Comparison of ENCODE assay signal across 2 cellular contexts in the genomic region with DNA sequence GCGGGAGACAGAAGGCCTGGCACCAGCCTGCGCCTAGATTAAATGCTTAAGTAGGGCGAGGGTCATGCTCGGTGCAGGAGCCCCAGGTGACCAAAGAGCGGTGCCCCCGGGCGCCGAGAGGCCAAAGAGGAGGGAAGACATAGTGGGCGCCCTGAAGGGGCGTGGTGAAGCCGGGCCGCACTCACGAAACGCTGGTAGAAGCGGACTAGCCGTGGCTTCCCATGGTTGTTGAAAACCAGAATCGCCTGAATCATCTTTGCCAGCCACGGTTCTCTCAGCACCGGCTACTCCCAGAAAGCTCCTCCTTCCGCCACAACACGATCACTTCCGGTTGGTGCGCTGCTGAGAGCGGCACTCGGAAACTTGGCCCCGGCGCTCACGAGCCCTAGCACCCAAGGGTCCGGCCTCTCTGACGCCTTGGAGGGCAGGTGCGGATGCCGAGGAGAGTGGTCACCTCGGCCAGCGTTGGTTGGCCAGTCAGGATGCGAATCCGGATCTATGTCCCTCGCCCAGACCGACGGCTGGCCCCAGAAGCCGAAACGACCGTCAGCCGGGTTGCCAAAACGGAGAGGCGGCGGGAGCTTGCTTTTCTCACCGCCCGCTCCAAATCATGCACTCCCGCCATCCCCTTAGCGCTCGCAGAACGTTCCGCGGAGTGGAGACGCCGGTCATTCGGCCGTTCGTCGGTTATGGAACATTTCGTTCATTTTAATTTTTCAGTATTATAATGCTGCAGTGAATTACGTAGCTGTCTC.
A peak's percentile ranks its signal among the peaks of the same experiment; 100 is the strongest.
TF ChIP-seq lines count a peak whose summit lies in the region.

A gene (minus strand): TSS at position 299 of the 755 bp plus-strand sequence. CDS start 45 bp downstream, at position 254.

TF ChIP-seq in HEK293, 187 proteins besides CTCF, POLR2A, EP300 and RAD21 (continued from another document and continues in another):
- TF ChIP-seq, protein P1, sequence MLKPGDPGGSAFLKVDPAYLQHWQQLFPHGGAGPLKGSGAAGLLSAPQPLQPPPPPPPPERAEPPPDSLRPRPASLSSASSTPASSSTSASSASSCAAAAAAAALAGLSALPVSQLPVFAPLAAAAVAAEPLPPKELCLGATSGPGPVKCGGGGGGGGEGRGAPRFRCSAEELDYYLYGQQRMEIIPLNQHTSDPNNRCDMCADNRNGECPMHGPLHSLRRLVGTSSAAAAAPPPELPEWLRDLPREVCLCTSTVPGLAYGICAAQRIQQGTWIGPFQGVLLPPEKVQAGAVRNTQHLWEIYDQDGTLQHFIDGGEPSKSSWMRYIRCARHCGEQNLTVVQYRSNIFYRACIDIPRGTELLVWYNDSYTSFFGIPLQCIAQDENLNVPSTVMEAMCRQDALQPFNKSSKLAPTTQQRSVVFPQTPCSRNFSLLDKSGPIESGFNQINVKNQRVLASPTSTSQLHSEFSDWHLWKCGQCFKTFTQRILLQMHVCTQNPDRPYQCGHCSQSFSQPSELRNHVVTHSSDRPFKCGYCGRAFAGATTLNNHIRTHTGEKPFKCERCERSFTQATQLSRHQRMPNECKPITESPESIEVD (tag by site-specific recombination; IDR thresholded peaks at IDR 0.05) = 0 out of 2 replicates have a peak, but pooled peaks have one; percentile 29
- TF ChIP-seq ZNF404 (tag by site-specific recombination; IDR thresholded peaks at IDR 0.05) (no peak), MEIS1 (CRISPR knock-in tag; IDR thresholded peaks at IDR 0.05; ENCODE audit: borderline replicate concordance) (no peak), KLF8 (tag by site-specific recombination; IDR thresholded peaks at IDR 0.05) (peak; percentile 98), ZNF23 (tag by site-specific recombination; IDR thresholded peaks at IDR 0.05; ENCODE audit: borderline replicate concordance) (no peak), HOXD13 (CRISPR knock-in tag; IDR thresholded peaks at IDR 0.05; ENCODE audit: borderline replicate concordance) (no peak), ZBTB21 (tag by site-specific recombination; IDR thresholded peaks at IDR 0.05) (peak; percentile 86), ZNF596 (tag by site-specific recombination; IDR thresholded peaks at IDR 0.05) (no peak; the same call in 1 of the 2 replicates)
- TF ChIP-seq, protein P2, sequence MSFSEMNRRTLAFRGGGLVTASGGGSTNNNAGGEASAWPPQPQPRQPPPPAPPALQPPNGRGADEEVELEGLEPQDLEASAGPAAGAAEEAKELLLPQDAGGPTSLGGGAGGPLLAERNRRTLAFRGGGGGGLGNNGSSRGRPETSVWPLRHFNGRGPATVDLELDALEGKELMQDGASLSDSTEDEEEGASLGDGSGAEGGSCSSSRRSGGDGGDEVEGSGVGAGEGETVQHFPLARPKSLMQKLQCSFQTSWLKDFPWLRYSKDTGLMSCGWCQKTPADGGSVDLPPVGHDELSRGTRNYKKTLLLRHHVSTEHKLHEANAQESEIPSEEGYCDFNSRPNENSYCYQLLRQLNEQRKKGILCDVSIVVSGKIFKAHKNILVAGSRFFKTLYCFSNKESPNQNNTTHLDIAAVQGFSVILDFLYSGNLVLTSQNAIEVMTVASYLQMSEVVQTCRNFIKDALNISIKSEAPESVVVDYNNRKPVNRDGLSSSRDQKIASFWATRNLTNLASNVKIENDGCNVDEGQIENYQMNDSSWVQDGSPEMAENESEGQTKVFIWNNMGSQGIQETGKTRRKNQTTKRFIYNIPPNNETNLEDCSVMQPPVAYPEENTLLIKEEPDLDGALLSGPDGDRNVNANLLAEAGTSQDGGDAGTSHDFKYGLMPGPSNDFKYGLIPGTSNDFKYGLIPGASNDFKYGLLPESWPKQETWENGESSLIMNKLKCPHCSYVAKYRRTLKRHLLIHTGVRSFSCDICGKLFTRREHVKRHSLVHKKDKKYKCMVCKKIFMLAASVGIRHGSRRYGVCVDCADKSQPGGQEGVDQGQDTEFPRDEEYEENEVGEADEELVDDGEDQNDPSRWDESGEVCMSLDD (tag by site-specific recombination; IDR thresholded peaks at IDR 0.05) = no peak; the same call in 1 of the 2 replicates
- TF ChIP-seq, protein P3, sequence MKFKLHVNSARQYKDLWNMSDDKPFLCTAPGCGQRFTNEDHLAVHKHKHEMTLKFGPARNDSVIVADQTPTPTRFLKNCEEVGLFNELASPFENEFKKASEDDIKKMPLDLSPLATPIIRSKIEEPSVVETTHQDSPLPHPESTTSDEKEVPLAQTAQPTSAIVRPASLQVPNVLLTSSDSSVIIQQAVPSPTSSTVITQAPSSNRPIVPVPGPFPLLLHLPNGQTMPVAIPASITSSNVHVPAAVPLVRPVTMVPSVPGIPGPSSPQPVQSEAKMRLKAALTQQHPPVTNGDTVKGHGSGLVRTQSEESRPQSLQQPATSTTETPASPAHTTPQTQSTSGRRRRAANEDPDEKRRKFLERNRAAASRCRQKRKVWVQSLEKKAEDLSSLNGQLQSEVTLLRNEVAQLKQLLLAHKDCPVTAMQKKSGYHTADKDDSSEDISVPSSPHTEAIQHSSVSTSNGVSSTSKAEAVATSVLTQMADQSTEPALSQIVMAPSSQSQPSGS (tag by site-specific recombination; IDR thresholded peaks at IDR 0.05; ENCODE audit: low read depth) = peak; percentile 34; the same call in 1 of the 2 replicates
- TF ChIP-seq, protein P4, sequence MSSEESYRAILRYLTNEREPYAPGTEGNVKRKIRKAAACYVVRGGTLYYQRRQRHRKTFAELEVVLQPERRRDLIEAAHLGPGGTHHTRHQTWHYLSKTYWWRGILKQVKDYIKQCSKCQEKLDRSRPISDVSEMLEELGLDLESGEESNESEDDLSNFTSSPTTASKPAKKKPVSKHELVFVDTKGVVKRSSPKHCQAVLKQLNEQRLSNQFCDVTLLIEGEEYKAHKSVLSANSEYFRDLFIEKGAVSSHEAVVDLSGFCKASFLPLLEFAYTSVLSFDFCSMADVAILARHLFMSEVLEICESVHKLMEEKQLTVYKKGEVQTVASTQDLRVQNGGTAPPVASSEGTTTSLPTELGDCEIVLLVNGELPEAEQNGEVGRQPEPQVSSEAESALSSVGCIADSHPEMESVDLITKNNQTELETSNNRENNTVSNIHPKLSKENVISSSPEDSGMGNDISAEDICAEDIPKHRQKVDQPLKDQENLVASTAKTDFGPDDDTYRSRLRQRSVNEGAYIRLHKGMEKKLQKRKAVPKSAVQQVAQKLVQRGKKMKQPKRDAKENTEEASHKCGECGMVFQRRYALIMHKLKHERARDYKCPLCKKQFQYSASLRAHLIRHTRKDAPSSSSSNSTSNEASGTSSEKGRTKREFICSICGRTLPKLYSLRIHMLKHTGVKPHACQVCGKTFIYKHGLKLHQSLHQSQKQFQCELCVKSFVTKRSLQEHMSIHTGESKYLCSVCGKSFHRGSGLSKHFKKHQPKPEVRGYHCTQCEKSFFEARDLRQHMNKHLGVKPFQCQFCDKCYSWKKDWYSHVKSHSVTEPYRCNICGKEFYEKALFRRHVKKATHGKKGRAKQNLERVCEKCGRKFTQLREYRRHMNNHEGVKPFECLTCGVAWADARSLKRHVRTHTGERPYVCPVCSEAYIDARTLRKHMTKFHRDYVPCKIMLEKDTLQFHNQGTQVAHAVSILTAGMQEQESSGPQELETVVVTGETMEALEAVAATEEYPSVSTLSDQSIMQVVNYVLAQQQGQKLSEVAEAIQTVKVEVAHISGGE (tag by site-specific recombination; conservative IDR thresholded peaks at IDR 0.05; ENCODE audit: low read depth) = peak; percentile 100
- TF ChIP-seq, protein P5, sequence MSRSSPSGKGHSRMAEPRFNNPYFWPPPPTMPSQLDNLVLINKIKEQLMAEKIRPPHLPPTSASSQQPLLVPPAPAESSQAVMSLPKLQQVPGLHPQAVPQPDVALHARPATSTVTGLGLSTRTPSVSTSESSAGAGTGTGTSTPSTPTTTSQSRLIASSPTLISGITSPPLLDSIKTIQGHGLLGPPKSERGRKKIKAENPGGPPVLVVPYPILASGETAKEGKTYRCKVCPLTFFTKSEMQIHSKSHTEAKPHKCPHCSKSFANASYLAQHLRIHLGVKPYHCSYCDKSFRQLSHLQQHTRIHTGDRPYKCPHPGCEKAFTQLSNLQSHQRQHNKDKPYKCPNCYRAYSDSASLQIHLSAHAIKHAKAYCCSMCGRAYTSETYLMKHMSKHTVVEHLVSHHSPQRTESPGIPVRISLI (tag by site-specific recombination; IDR thresholded peaks at IDR 0.05) = no peak

TF ChIP-seq in SK-N-SH, 30 proteins besides CTCF, POLR2A, EP300 and RAD21 (continued from another document and continues in another):
- peak; percentile 79 for TF ChIP-seq RCOR1 (IDR thresholded peaks at IDR 0.05; ENCODE audit: low read length)
- no peak for TF ChIP-seq TEAD4 (IDR thresholded peaks at IDR 0.05; ENCODE audit: borderline replicate concordance, insufficient read depth)
- peak; percentile 83 for TF ChIP-seq MXI1 (IDR thresholded peaks at IDR 0.05; ENCODE audit: low read depth, low read length)
- TF ChIP-seq GATA2 (CRISPR knock-in tag; IDR thresholded peaks at IDR 0.05) = peak; percentile 20; the same call in 1 of the 2 replicates
- no peak for TF ChIP-seq EZH2phosphoT487 (IDR thresholded peaks at IDR 0.05; ENCODE audit: borderline replicate concordance, low read depth)
- TF ChIP-seq, protein P6, sequence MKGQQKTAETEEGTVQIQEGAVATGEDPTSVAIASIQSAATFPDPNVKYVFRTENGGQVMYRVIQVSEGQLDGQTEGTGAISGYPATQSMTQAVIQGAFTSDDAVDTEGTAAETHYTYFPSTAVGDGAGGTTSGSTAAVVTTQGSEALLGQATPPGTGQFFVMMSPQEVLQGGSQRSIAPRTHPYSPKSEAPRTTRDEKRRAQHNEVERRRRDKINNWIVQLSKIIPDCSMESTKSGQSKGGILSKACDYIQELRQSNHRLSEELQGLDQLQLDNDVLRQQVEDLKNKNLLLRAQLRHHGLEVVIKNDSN (IDR thresholded peaks at IDR 0.05; ENCODE audit: borderline replicate concordance, low read depth) = peak; percentile 40
- TF ChIP-seq, protein P7, sequence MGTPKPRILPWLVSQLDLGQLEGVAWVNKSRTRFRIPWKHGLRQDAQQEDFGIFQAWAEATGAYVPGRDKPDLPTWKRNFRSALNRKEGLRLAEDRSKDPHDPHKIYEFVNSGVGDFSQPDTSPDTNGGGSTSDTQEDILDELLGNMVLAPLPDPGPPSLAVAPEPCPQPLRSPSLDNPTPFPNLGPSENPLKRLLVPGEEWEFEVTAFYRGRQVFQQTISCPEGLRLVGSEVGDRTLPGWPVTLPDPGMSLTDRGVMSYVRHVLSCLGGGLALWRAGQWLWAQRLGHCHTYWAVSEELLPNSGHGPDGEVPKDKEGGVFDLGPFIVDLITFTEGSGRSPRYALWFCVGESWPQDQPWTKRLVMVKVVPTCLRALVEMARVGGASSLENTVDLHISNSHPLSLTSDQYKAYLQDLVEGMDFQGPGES (IDR thresholded peaks at IDR 0.05; ENCODE audit: low read depth, low read length) = peak; percentile 37
- peak; percentile 90 for TF ChIP-seq POLR2AphosphoS5 (IDR thresholded peaks at IDR 0.05; ENCODE audit: low read depth, low read length)
- TF ChIP-seq, protein P8, sequence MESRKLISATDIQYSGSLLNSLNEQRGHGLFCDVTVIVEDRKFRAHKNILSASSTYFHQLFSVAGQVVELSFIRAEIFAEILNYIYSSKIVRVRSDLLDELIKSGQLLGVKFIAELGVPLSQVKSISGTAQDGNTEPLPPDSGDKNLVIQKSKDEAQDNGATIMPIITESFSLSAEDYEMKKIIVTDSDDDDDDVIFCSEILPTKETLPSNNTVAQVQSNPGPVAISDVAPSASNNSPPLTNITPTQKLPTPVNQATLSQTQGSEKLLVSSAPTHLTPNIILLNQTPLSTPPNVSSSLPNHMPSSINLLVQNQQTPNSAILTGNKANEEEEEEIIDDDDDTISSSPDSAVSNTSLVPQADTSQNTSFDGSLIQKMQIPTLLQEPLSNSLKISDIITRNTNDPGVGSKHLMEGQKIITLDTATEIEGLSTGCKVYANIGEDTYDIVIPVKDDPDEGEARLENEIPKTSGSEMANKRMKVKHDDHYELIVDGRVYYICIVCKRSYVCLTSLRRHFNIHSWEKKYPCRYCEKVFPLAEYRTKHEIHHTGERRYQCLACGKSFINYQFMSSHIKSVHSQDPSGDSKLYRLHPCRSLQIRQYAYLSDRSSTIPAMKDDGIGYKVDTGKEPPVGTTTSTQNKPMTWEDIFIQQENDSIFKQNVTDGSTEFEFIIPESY (IDR thresholded peaks at IDR 0.05; ENCODE audit: borderline replicate concordance, low read depth) = 0 out of 2 replicates have a peak, but pooled peaks have one; percentile 70
- no peak for TF ChIP-seq SMC3 (IDR thresholded peaks at IDR 0.05; ENCODE audit: low read depth, low read length)
- 0 out of 2 replicates have a peak, but pooled peaks have one; percentile 15 for TF ChIP-seq MEF2A (IDR thresholded peaks at IDR 0.05; ENCODE audit: borderline replicate concordance, low read depth)
- peak; percentile 83 for TF ChIP-seq CHD2 (IDR thresholded peaks at IDR 0.05; ENCODE audit: low read length, partially characterized antibody)
- TF ChIP-seq, protein P9, sequence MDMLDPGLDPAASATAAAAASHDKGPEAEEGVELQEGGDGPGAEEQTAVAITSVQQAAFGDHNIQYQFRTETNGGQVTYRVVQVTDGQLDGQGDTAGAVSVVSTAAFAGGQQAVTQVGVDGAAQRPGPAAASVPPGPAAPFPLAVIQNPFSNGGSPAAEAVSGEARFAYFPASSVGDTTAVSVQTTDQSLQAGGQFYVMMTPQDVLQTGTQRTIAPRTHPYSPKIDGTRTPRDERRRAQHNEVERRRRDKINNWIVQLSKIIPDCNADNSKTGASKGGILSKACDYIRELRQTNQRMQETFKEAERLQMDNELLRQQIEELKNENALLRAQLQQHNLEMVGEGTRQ (IDR thresholded peaks at IDR 0.05; ENCODE audit: borderline replicate concordance, low read depth, low read length) = no peak
- TF ChIP-seq FOSL2 (IDR thresholded peaks at IDR 0.05; ENCODE audit: borderline replicate concordance, low read depth) = peak; percentile 8; the same call in 1 of the 2 replicates
- TF ChIP-seq RFX5 (IDR thresholded peaks at IDR 0.05; ENCODE audit: low read length) = no peak; the same call in 1 of the 2 replicates
- TF ChIP-seq, protein P10, sequence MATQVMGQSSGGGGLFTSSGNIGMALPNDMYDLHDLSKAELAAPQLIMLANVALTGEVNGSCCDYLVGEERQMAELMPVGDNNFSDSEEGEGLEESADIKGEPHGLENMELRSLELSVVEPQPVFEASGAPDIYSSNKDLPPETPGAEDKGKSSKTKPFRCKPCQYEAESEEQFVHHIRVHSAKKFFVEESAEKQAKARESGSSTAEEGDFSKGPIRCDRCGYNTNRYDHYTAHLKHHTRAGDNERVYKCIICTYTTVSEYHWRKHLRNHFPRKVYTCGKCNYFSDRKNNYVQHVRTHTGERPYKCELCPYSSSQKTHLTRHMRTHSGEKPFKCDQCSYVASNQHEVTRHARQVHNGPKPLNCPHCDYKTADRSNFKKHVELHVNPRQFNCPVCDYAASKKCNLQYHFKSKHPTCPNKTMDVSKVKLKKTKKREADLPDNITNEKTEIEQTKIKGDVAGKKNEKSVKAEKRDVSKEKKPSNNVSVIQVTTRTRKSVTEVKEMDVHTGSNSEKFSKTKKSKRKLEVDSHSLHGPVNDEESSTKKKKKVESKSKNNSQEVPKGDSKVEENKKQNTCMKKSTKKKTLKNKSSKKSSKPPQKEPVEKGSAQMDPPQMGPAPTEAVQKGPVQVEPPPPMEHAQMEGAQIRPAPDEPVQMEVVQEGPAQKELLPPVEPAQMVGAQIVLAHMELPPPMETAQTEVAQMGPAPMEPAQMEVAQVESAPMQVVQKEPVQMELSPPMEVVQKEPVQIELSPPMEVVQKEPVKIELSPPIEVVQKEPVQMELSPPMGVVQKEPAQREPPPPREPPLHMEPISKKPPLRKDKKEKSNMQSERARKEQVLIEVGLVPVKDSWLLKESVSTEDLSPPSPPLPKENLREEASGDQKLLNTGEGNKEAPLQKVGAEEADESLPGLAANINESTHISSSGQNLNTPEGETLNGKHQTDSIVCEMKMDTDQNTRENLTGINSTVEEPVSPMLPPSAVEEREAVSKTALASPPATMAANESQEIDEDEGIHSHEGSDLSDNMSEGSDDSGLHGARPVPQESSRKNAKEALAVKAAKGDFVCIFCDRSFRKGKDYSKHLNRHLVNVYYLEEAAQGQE (IDR thresholded peaks at IDR 0.05; ENCODE audit: low read depth, low read length) = peak; percentile 69; the same call in 1 of the 2 replicates
- peak; percentile 51; the same call in 1 of the 2 replicates for TF ChIP-seq TCF12 (IDR thresholded peaks at IDR 0.05)
- 0 out of 2 replicates have a peak, but pooled peaks have one; percentile 36 for TF ChIP-seq NFIC (IDR thresholded peaks at IDR 0.05; ENCODE audit: borderline replicate concordance)
- no peak for TF ChIP-seq RXRA (IDR thresholded peaks at IDR 0.05; ENCODE audit: borderline replicate concordance, low read depth)
- TF ChIP-seq ELF1 (IDR thresholded peaks at IDR 0.05) = peak; percentile 93
